Comparison of ENCODE assay signal across 8 cellular contexts in genomic region chr12:6451348-6452244, GRCh38. TPM values are rescaled to one million over a fixed set of nuclear protein-coding genes. Genes with fewer than 3 reads are reported as not detected.
DNase-seq lines count a peak whose midpoint lies in the region; ATAC-seq and TF ChIP-seq lines count a peak whose summit lies in the region.

Gene TAPBPL, plus strand, starts transcription at chr12:6452042. Its CDS starts 207 bp downstream, at chr12:6452249.

- H3K36me3 Mint-ChIP-seq in T-helper 17 cell (ENCODE audit: low read depth), result peaks cover 12% of the 10 kb centered on the region

- DNase-seq in NCI-H128 (lab: John Stamatoyannopoulos, UW; ENCODE audit: unreplicated experiment) (peak; percentile 88), T-helper 17 cell (peak; percentile 62 to 77 (median 72)), anterior cingulate cortex (lab: John Stamatoyannopoulos, UW) (peak; percentile 59 to 92 (median 86)), right atrium auricular region (ENCODE audit: low spot score) (peak; percentile 92), psoas muscle (peak; percentile 85 to 89), T1000 (lab: John Stamatoyannopoulos, UW) (no peak)

- peaks cover 22% of the 10 kb centered on the region for H3K4me1 ChIP-seq in ES-I3 (ENCODE audit: insufficient read depth, low read length)
- no peaks in the 10 kb centered on the region for H3K4me1 ChIP-seq in HEK293 (ENCODE audit: control insufficient read depth, insufficient read depth, low read length)
- H3K4me1 ChIP-seq in right atrium auricular region, result peaks cover 0 to 30% of the 10 kb centered on the region in 2 donors
- H3K4me1 ChIP-seq in psoas muscle, result peaks cover 11% of the 10 kb centered on the region

- intact Hi-C loops in psoas muscle (cut with DNase I), result loop anchor here in 1 of 2 donors (5.0 kb wide), 1 partner anchor 124 kb away; no protein-coding TSS in a partner anchor

- H3K4me1 Mint-ChIP-seq in T-helper 17 cell, result peaks cover 52% of the 10 kb centered on the region

- H3K9ac ChIP-seq in ES-I3 (ENCODE audit: low read depth, low read length), result peak within 1 kb of the TSS; percentile 62

- ATAC-seq in T-helper 17 cell (peak; percentile 94), psoas muscle (peak; percentile 90 to 93 (median 91))

- 0% methylated on average over 27 of the region's 27 CpGs for WGBS in psoas muscle, 3 donors

- TF ChIP-seq CTCF in HEK293 (tag by site-specific recombination; IDR thresholded peaks at IDR 0.05) (no peak), right atrium auricular region (IDR thresholded peaks at IDR 0.05) (no peak), psoas muscle (IDR thresholded peaks at IDR 0.05) (no peak)

- H3K36me3 ChIP-seq in ES-I3 (ENCODE audit: insufficient read depth, low read length) (no peaks in the 10 kb centered on the region), HEK293 (ENCODE audit: control insufficient read depth in 2 of 2, insufficient read depth in 1 of 2, low read length in 2 of 2) (no peaks in the 10 kb centered on the region), right atrium auricular region (peaks cover 7% of the 10 kb centered on the region), psoas muscle (ENCODE audit: insufficient read depth in 1 of 2, low read depth in 1 of 2) (peaks cover 0 to 51% of the 10 kb centered on the region in 2 donors)

- no peak within 1 kb of the TSS for H3K27ac ChIP-seq in HEK293 (ENCODE audit: extremely low read depth, low read depth, low read length)
- peak within 1 kb of the TSS; percentile 95 to 97 for H3K27ac ChIP-seq in right atrium auricular region
- H3K27ac ChIP-seq in psoas muscle, result peak within 1 kb of the TSS; percentile 95

- H3K9me3 ChIP-seq in ES-I3 (ENCODE audit: control insufficient read depth, insufficient read depth, low read length) (no peaks in the 10 kb centered on the region), HEK293 (ENCODE audit: control insufficient read depth, insufficient read depth, low read depth, low read length) (no peaks in the 10 kb centered on the region), T-helper 17 cell (ENCODE audit: control insufficient read depth, low read length, poor library complexity, severe bottlenecking) (no peaks in the 10 kb centered on the region), right atrium auricular region (no peaks in the 10 kb centered on the region), psoas muscle (no peaks in the 10 kb centered on the region)

- POLR2A ChIA-PET in HEK293 (lab: Yijun Ruan, JAX), result interaction anchor here (0.6 to 2.4 kb wide), 3 partner anchors 14 to 39 kb away, joined by 3 to 7 read pairs (median 4); partner anchors contain the start of gene VAMP1

- CTCF ChIA-PET in HEK293 (lab: Yijun Ruan, JAX), result interaction anchor here (1.1 to 2.4 kb wide), 3 partner anchors 12 to 114 kb away, joined by 3 to 12 read pairs (median 3); no protein-coding TSS in a partner anchor

- H3K4me3 ChIP-seq in HEK293 (ENCODE audit: low read depth, low read length) (no peak within 1 kb of the TSS), right atrium auricular region (peak within 1 kb of the TSS; percentile 54 to 71), psoas muscle (peak within 1 kb of the TSS; percentile 90)

- no peaks in the 10 kb centered on the region for H3K27me3 ChIP-seq in right atrium auricular region
- H3K27me3 ChIP-seq in psoas muscle (ENCODE audit: insufficient read depth in 3 of 3, low read length in 2 of 3), result no peaks in the 10 kb centered on the region

- H3K27me3 Mint-ChIP-seq in T-helper 17 cell, result no peaks in the 10 kb centered on the region

- H3K4me3 Mint-ChIP-seq in T-helper 17 cell, result peak within 1 kb of the TSS; percentile 99

- H3K27ac Mint-ChIP-seq in T-helper 17 cell, result peak within 1 kb of the TSS; percentile 100

TF ChIP-seq in HEK293, 187 proteins besides CTCF, POLR2A, EP300 and RAD21:
- TF ChIP-seq INSM2 (tag by site-specific recombination; IDR thresholded peaks at IDR 0.05), result no peak
- TF ChIP-seq ZNF302 (tag by site-specific recombination; IDR thresholded peaks at IDR 0.05; ENCODE audit: low read depth), result no peak
- TF ChIP-seq ZNF596 (tag by site-specific recombination; IDR thresholded peaks at IDR 0.05), result no peak
- TF ChIP-seq ZIC2 (tag by site-specific recombination; IDR thresholded peaks at IDR 0.05), result 0 out of 2 replicates have a peak, but pooled peaks have one; percentile 11
- no peak for TF ChIP-seq ZNF175 (tag by site-specific recombination; IDR thresholded peaks at IDR 0.05)
- no peak for TF ChIP-seq ZNF280C (tag by site-specific recombination; IDR thresholded peaks at IDR 0.05)
- TF ChIP-seq ZNF629 (tag by site-specific recombination; IDR thresholded peaks at IDR 0.05), result no peak
- peak; percentile 96 for TF ChIP-seq ZNF335 (tag by site-specific recombination; conservative IDR thresholded peaks at IDR 0.05)
- TF ChIP-seq ZBTB17 (tag by site-specific recombination; IDR thresholded peaks at IDR 0.05), result peak; percentile 67
- TF ChIP-seq ZNF48 (tag by site-specific recombination; IDR thresholded peaks at IDR 0.05), result no peak
- TF ChIP-seq YY2 (tag by site-specific recombination; IDR thresholded peaks at IDR 0.05), result 0 out of 2 replicates have a peak, but pooled peaks have one; percentile 56
- TF ChIP-seq ZNF354C (tag by site-specific recombination; IDR thresholded peaks at IDR 0.05; ENCODE audit: borderline replicate concordance, low read depth), result no peak
- 0 out of 2 replicates have a peak, but pooled peaks have one; percentile 33 for TF ChIP-seq ZNF600 (tag by site-specific recombination; IDR thresholded peaks at IDR 0.05)
- TF ChIP-seq ZNF239 (tag by site-specific recombination; IDR thresholded peaks at IDR 0.05), result no peak

RNA-seq across cellular contexts. Expression of gene TAPBPL, which starts in this region (rescaled TPM):
- total RNA-seq in T-helper 17 cell (10 to 100 TPM; 19.6 to 23.1 TPM), right atrium auricular region (10 to 100 TPM; 14.5 to 16.9 TPM), psoas muscle (10 to 100 TPM in 1 of 4 donors, 1 to 10 TPM in 3; 6.4 to 11.3 (median 8.4) TPM)
- 1 to 10 TPM; 4.6 to 8.4 (median 4.9) TPM for polyA plus RNA-seq in psoas muscle
